28 cellular contexts compared by ENCODE assay signal in genomic region chr2:141723834-141724233, GRCh38.
"Had no signal": no experiment of that assay in that cellular context is flagged by ENCODE, and none has a peak within 500 bp of the region (broad histone marks: within the 10 kb centered on the region; RNA-seq: fewer than 3 reads in every experiment).

No MANE protein-coding gene starts in this region.

- DNase-seq: natural killer cell; occipital lobe; ovary; posterior cingulate gyrus; psoas muscle; right cardiac atrium; spleen; stimulated activated CD4-positive, alpha-beta T cell treated with anti-CD3 and anti-CD28 coated beads, Interleukin-12 subunit alpha, Interleukin-12 subunit beta, amount 100 ng/mL, for 4 hours; stimulated activated CD4-positive, alpha-beta T cell treated with anti-CD3 and anti-CD28 coated beads, Interleukin-1b, Interleukin-23, amount 100 ng/mL, for 48 hours; stimulated activated CD4-positive, alpha-beta T cell treated with anti-CD3 and anti-CD28 coated beads, Interleukin-4, amount 100 ng/mL, for 1 hour; stimulated activated CD4-positive, alpha-beta T cell treated with anti-CD3 and anti-CD28 coated beads, Interleukin-4, amount 100 ng/mL, for 4 hours; stimulated activated CD8-positive, alpha-beta memory T cell treated with anti-CD3 and anti-CD28 coated beads, Interleukin-4, amount 100 ng/mL, for 48 hours; stimulated activated naive CD4-positive, alpha-beta T cell; stimulated activated naive CD8-positive, alpha-beta T cell treated with anti-CD3 and anti-CD28 coated beads, Interleukin-15, amount 100 ng/mL, for 72 hours; stimulated activated naive CD8-positive, alpha-beta T cell treated with anti-CD3 and anti-CD28 coated beads, Interleukin-15, Interleukin-2, amounts not matched to agents 100 U/mL and 50 U/mL, for 24 hours; substantia nigra; testis; tibial artery; transverse colon; upper lobe of right lung; uterus had no signal

- H3K9ac ChIP-seq: neural progenitor cell, parathyroid adenoma had no signal

- H3K27me3 ChIP-seq: neural progenitor cell, ovary, spleen, suprapubic skin, testis, tibial artery, transverse colon, upper lobe of right lung, uterus had no signal

- H3K9me3 ChIP-seq: ovary, psoas muscle, suprapubic skin, testis, tibial artery, transverse colon, upper lobe of right lung, uterus had no signal

- H3K36me3 ChIP-seq: neural progenitor cell, ovary, spleen, suprapubic skin, tibial artery, transverse colon, upper lobe of right lung, uterus had no signal

- H2AFZ ChIP-seq: neural progenitor cell, parathyroid adenoma had no signal

- H3K27ac ChIP-seq: neural progenitor cell, ovary, parathyroid adenoma, psoas muscle, skin epidermis, spleen, suprapubic skin, testis, tibial artery, transverse colon, upper lobe of right lung, uterus had no signal

- H3K79me2 ChIP-seq: parathyroid adenoma had no signal

- H3K4me3 ChIP-seq: neural progenitor cell, ovary, psoas muscle, skin epidermis, smooth muscle cell, spleen, suprapubic skin, testis, tibial artery, transverse colon, upper lobe of right lung, uterus had no signal

- H3K4me1 ChIP-seq: parathyroid adenoma, psoas muscle, spleen, suprapubic skin, testis, tibial artery, transverse colon, upper lobe of right lung, uterus had no signal

- ATAC-seq: natural killer cell; psoas muscle; right cardiac atrium; sciatic nerve; stimulated activated memory B cell treated with anti-CD40 and anti-IgM and Interleukin-4, amounts not matched to agents 10 μg/mL and 1 μg/mL and 100 μg/mL, for 72 hours; stimulated activated naive CD8-positive, alpha-beta T cell treated with anti-CD3 and anti-CD28 coated beads, Interleukin-15, amount 100 ng/mL, for 72 hours; stimulated activated naive CD8-positive, alpha-beta T cell treated with anti-CD3 and anti-CD28 coated beads, Interleukin-15, Interleukin-2, amounts not matched to agents 100 U/mL and 50 U/mL, for 24 hours; upper lobe of right lung had no signal

- H3K4me2 ChIP-seq: neural progenitor cell, smooth muscle cell had no signal
